In the genomic region with DNA sequence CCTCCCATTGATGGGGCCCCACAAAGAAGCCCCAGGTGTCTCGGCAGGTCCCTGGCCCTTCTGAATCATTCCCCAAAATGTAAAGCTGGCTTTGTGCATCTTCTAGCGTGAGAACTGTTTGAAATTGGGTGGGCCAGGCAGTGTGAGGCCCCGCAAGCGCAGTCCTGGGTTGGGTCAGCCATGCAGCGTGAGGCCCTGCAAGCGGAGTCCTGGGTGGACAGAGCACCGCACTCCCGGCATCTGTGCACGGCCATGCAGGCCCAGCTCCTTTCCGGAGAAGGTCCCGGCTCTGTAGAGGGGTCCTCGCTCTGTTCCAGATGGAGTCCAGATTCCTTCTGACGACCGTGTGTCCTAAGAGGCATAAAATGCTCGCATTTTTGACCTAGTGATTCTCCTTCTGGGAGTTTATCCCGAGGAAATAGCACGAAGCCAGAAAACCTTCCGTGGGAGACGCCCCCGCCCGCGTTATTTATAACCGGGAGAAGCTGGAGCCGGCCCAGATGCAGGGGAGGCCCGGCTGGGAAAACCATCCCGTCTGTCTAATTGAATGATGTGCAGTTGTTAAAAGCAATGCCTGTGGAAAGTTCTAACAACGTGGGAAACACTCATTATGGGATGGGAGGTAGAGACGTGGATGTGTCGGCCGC, we compare ENCODE assay signal across 10 cellular contexts. TPM values are rescaled to one million over a fixed set of nuclear protein-coding genes. Genes with fewer than 3 reads are reported as not detected.
A peak's percentile ranks its signal among the peaks of the same experiment; 100 is the strongest.
DNase-seq lines count a peak whose midpoint lies in the region; FAIRE-seq and TF ChIP-seq lines count a peak whose summit lies in the region.
"Had no signal": no experiment of that assay in that cellular context is flagged by ENCODE, and none has a peak within 500 bp of the region (broad histone marks: within the 10 kb centered on the region; RNA-seq: fewer than 3 reads in every experiment).

No MANE protein-coding gene starts in this region.

- peak overlapping the region in 2 of 10 experiments; percentile 21 to 50; a peak in 2 of 20 replicates for H3K4me3 ChIP-seq in BLaER1 treated with 17β-estradiol and CSF1 and Interleukin-3, amounts not matched to agents 10 nM and 100 nM
- H3K4me3 ChIP-seq in coronary artery (no peak overlapping the region), sigmoid colon (no peak overlapping the region), SJCRH30 (no peak overlapping the region)

- TF ChIP-seq POLR2A in sigmoid colon (IDR thresholded peaks at IDR 0.05) = no peak

- TF ChIP-seq EP300 in sigmoid colon (IDR thresholded peaks at IDR 0.05) = no peak

- H3K36me3 ChIP-seq in BLaER1 treated with 17β-estradiol and CSF1 and Interleukin-3, amounts not matched to agents 10 nM and 100 nM = no peaks in the 10 kb centered on the region
- no peaks in the 10 kb centered on the region for H3K36me3 ChIP-seq in sigmoid colon
- H3K36me3 ChIP-seq in SJCRH30 = no peaks in the 10 kb centered on the region

- no peaks in the 10 kb centered on the region for H3K27me3 ChIP-seq in BLaER1 treated with 17β-estradiol and CSF1 and Interleukin-3, amounts not matched to agents 10 nM and 100 nM
- H3K27me3 ChIP-seq in sigmoid colon (no peaks in the 10 kb centered on the region), SJCRH30 (peaks cover 43% of the 10 kb centered on the region)

- H3K4me1 ChIP-seq in BLaER1 treated with 17β-estradiol and CSF1 and Interleukin-3, amounts not matched to agents 10 nM and 100 nM = peaks cover 30 to 86% (median 47%) of the 10 kb centered on the region in 10 experiments
- peaks cover 0 to 63% (median 58%) of the 10 kb centered on the region in 4 donors for H3K4me1 ChIP-seq in sigmoid colon
- H3K4me1 ChIP-seq in SJCRH30 = peaks cover 10% of the 10 kb centered on the region

- peak overlapping the region in 10 of 11 experiments; percentile 11 to 83 (median 58); a peak in 14 of 22 replicates for H3K27ac ChIP-seq in BLaER1 treated with 17β-estradiol and CSF1 and Interleukin-3, amounts not matched to agents 10 nM and 100 nM
- peak overlapping the region; percentile 56 to 86 for H3K27ac ChIP-seq in coronary artery
- peak overlapping the region; percentile 55 to 85 (median 78) for H3K27ac ChIP-seq in sigmoid colon
- H3K27ac ChIP-seq in SJCRH30 = no peak overlapping the region

- no peaks in the 10 kb centered on the region for H4K20me1 ChIP-seq in BLaER1 treated with 17β-estradiol and CSF1 and Interleukin-3, amounts not matched to agents 10 nM and 100 nM

- H3K4me2 ChIP-seq in BLaER1 treated with 17β-estradiol and CSF1 and Interleukin-3, amounts not matched to agents 10 nM and 100 nM = peak overlapping the region; percentile 70 to 96 (median 85)

- DNase-seq in coronary artery (ENCODE audit: low spot score) (no peak), left kidney (ENCODE audit: low read depth, low spot score) (peak; percentile 89), sigmoid colon (peak; percentile 87), A172 (ENCODE audit: low spot score) (no peak), frontal cortex (ENCODE audit: low spot score in 2 of 2) (no peak), SJCRH30 (no peak), AG20443 (ENCODE audit: low spot score) (no peak)
- DNase-seq: GOT3, Kasumi-1 had no signal

- FAIRE-seq in frontal cortex (lab: Jason Lieb, UNC) = no peak

- peaks cover 0 to 16% (median 11%) of the 10 kb centered on the region in 11 experiments; a peak in 18 of 22 replicates for H3K9me3 ChIP-seq in BLaER1 treated with 17β-estradiol and CSF1 and Interleukin-3, amounts not matched to agents 10 nM and 100 nM (replicated peaks in 1 of 11)
- H3K9me3 ChIP-seq in sigmoid colon (no peaks in the 10 kb centered on the region), SJCRH30 (replicated peaks) (no peaks in the 10 kb centered on the region)

- TF ChIP-seq CTCF in coronary artery (IDR thresholded peaks at IDR 0.05) (no peak), sigmoid colon (IDR thresholded peaks at IDR 0.05) (no peak)

- intact Hi-C loops in sigmoid colon (cut with DNase I) = no loop called here

- 69 to 71% methylated on average over 30 of the region's 30 CpGs for WGBS in sigmoid colon, 2 donors

- H3K9ac ChIP-seq in BLaER1 treated with 17β-estradiol and CSF1 and Interleukin-3, amounts not matched to agents 10 nM and 100 nM = peak overlapping the region in 8 of 11 experiments; percentile 22 to 67 (median 45); a peak in 13 of 22 replicates

RNA-seq across cellular contexts. Expression of a gene that starts 19.4 kb away (rescaled TPM):
- 10 to 100 TPM; 16.6 to 36.0 (median 31.8) TPM for total RNA-seq in sigmoid colon
- polyA plus RNA-seq in sigmoid colon = 10 to 100 TPM in 1 of 3 donors, 1 to 10 TPM in 2; 1.8 to 30.8 (median 3.7) TPM
- total RNA-seq in A172 (2014; rRNA removed; shearing (Covaris generic)) = 22.2 and 23.3 TPM in 2 replicates
- total RNA-seq in frontal cortex = 15.9 TPM
- 25.8 and 28.5 TPM in 2 replicates for total RNA-seq in SJCRH30 (2014; rRNA removed; shearing (Covaris generic))

Comparison
In these comparisons a context has a peak if more than half of its experiments do, and no peak if none do; other contexts are left out.
1. DNase-seq: peak in left kidney (single experiment) and sigmoid colon (single experiment); none in coronary artery (single experiment), A172 (single experiment), frontal cortex (0 of 2), SJCRH30 (0 of 2) and AG20443 (single experiment).